Comparison of ENCODE assay signal across 13 cellular contexts in the genomic region with DNA sequence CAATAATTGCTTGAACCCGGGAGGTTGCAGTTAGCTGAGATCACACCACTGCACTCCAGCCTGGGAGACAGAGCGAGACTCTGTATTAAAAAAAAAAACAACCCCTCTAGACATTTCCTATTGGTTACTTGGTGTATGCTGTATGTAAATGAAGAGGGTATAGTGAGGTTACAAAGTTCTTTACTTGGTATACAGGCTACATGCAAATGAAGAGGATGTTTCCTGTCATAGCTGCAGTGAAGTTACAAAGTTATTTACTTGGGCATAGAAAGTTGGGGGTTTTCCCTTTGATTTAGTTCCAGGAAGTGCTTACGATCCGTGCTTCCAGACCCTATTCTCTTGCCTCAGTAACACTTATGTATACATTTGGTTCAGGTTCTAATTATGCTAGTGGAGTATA. TPM values are rescaled to one million over a fixed set of nuclear protein-coding genes. Genes with fewer than 3 reads are reported as not detected.
DNase-seq lines count a peak whose midpoint lies in the region; ATAC-seq, FAIRE-seq and TF ChIP-seq lines count a peak whose summit lies in the region.
"Had no signal": no experiment of that assay in that cellular context is flagged by ENCODE, and none has a peak within 500 bp of the region (broad histone marks: within the 10 kb centered on the region; RNA-seq: fewer than 3 reads in every experiment).

No MANE protein-coding gene starts in this region.

- SMC1A ChIA-PET in GM12878 (lab: Charles Lee; ENCODE audit: uncharacterized antibody, unreplicated experiment), result interaction anchor here (1.1 to 1.7 kb wide), 4 partner anchors 20 to 42 kb away, joined by 3 to 7 read pairs (median 3); partner anchors contain the start of gene CLNK

- peaks cover 5% of the 10 kb centered on the region; the same call in 2 of the 3 replicates for H3K9me3 ChIP-seq in GM12878 (replicated peaks; ENCODE audit: control insufficient read depth, insufficient read depth, low read length)
- no peaks in the 10 kb centered on the region for H3K9me3 ChIP-seq in spleen

- BruUV-seq in GM12878 (replicated peaks; lab: Mats Ljungman, UMichigan), result no TSS peak

- H3K79me2 ChIP-seq in GM12878 (ENCODE audit: control insufficient read depth, insufficient read depth, low read length), result no peaks in the 10 kb centered on the region

- no peak for TF ChIP-seq RAD21 in GM12878 (IDR thresholded peaks at IDR 0.05; ENCODE audit: insufficient read depth, low read depth, low read length)

- H3K4me3 ChIP-seq in GM12878, result no peak overlapping the region
- H3K4me3 ChIP-seq in spleen, result no peak overlapping the region
- H3K4me3 ChIP-seq in lower leg skin (ENCODE audit: low read depth, poor library complexity, severe bottlenecking), result no peak overlapping the region

- peak overlapping the region; percentile 50; the same call in 1 of the 2 replicates for H3K4me2 ChIP-seq in GM12878 (ENCODE audit: control insufficient read depth, insufficient read depth)

- DNase-seq in GM12878 (ENCODE audit: low read depth, low spot score), result no peak
- no peak for DNase-seq in spleen
- DNase-seq in central memory CD4-positive, alpha-beta T cell, result no peak
- DNase-seq in NK-92 (lab: John Stamatoyannopoulos, UW; ENCODE audit: unreplicated experiment), result no peak
- no peak for DNase-seq in lower leg skin (ENCODE audit: low spot score in 2 of 2)
- DNase-seq: NCI-H524 treated with DMSO at 0.1 percent for 48 hours, occipital lobe had no signal

- 20% methylated on average over 4 of the region's 4 CpGs for WGBS in GM12878 (ENCODE audit: insufficient coverage, insufficient replicate concordance, low lambda C conversion rate, missing lambda C conversion rate)
- 24 to 45% (median 34%) methylated on average over 4 of the region's 4 CpGs for WGBS in spleen, 5 donors
- WGBS in lower leg skin, 2 donors, result 43 to 44% methylated on average over 4 of the region's 4 CpGs

- H3K36me3 ChIP-seq in GM12878 (ENCODE audit: control insufficient read depth in 2 of 2, insufficient read depth in 2 of 2, low read length in 1 of 2) (no peaks in the 10 kb centered on the region), spleen (no peaks in the 10 kb centered on the region)

- TF ChIP-seq EP300 in GM12878 (IDR thresholded peaks at IDR 0.05; ENCODE audit: borderline replicate concordance in 1 of 2, control insufficient read depth in 1 of 2, low read depth in 2 of 2, low read length in 2 of 2), result no peak

- intact Hi-C loops in GM12878 (cut with micrococcal nuclease; ENCODE audit: unreplicated experiment) (no loop called here), spleen (cut with DNase I; ENCODE audit: low total_unique reads) (no loop called here), lower leg skin (cut with DNase I; ENCODE audit: low total_unique reads) (no loop called here)

- TF ChIP-seq POLR2A in GM12878 (IDR thresholded peaks at IDR 0.05; ENCODE audit: low read depth, low read length), result no peak
- no peak for TF ChIP-seq POLR2A in spleen (IDR thresholded peaks at IDR 0.05)
- TF ChIP-seq POLR2A in lower leg skin (IDR thresholded peaks at IDR 0.05), result no peak

- peak overlapping the region; percentile 39; the same call in 1 of the 2 replicates for H3K27ac ChIP-seq in GM12878 (ENCODE audit: control insufficient read depth, insufficient read depth)
- H3K27ac ChIP-seq in spleen, result peak overlapping the region in 2 of 8 donors; percentile 14 to 30

- TF ChIP-seq CTCF in GM12878 (IDR thresholded peaks at IDR 0.05 in 2 of 3, conservative IDR thresholded peaks at IDR 0.05 in 1 of 3; ENCODE audit: control insufficient read depth in 2 of 3, extremely low read depth in 1 of 3, insufficient read depth in 1 of 3, low read depth in 3 of 3, low read length in 3 of 3) (no peak), spleen (IDR thresholded peaks at IDR 0.05 in 8 of 11, conservative IDR thresholded peaks at IDR 0.05 in 3 of 11) (no peak), lower leg skin (IDR thresholded peaks at IDR 0.05) (no peak)

- 0 out of 2 replicates have a peak overlapping the region, but pooled peaks have one; percentile 23 for H2AFZ ChIP-seq in GM12878 (ENCODE audit: control insufficient read depth, low read depth, low read length)

- no peak overlapping the region for H3K9ac ChIP-seq in GM12878 (ENCODE audit: control insufficient read depth, insufficient read depth, low read length)

- FAIRE-seq in GM12878 (lab: Jason Lieb, UNC), result peak; percentile 85

- ATAC-seq in GM18858 (IDR thresholded peaks at IDR 0.05; ENCODE audit: unreplicated experiment) (peak; percentile 94), GM21526 (IDR thresholded peaks at IDR 0.05; ENCODE audit: low FRiP score, unreplicated experiment) (peak; percentile 93), HG03139 (IDR thresholded peaks at IDR 0.05; ENCODE audit: unreplicated experiment) (peak; percentile 92), GM12878 (peak; percentile 88)

- RAD21 ChIA-PET in GM12878 (lab: Charles Lee; ENCODE audit: unreplicated experiment), result interaction anchor here (1.2 kb wide), 1 partner anchor 41 kb away, joined by 3 read pairs; no protein-coding TSS in a partner anchor

- CTCF ChIA-PET in GM12878 (lab: Yijun Ruan, JAX), result interaction anchor here (0.6 kb wide), 1 partner anchor 1142 kb away, joined by 3 read pairs; no protein-coding TSS in a partner anchor

- H3K4me1 ChIP-seq in GM12878 (ENCODE audit: control insufficient read depth, insufficient read depth, low read length) (peaks cover 24% of the 10 kb centered on the region), spleen (peaks cover 0 to 15% (median 1%) of the 10 kb centered on the region in 6 donors)

- POLR2A ChIA-PET in GM12878 (lab: Charles Lee), result interaction anchor here (0.6 to 0.9 kb wide), 4 partner anchors 11 to 96 kb away, joined by 3 to 7 read pairs (median 4); no protein-coding TSS in a partner anchor

- H4K20me1 ChIP-seq in GM12878 (ENCODE audit: control insufficient read depth, insufficient read depth), result no peaks in the 10 kb centered on the region

- H3K27me3 ChIP-seq in GM12878 (replicated peaks in 1 of 2; ENCODE audit: control insufficient read depth in 2 of 2, insufficient read depth in 2 of 2, low read length in 1 of 2) (no peaks in the 10 kb centered on the region), spleen (replicated peaks in 1 of 7) (no peaks in the 10 kb centered on the region)

- in situ Hi-C loops in GM12878 (cut with MboI), result no loop called here

TF ChIP-seq in GM12878, 131 proteins besides CTCF, POLR2A, EP300 and RAD21:
- peak; percentile 28; the same call in 1 of the 2 replicates for TF ChIP-seq RUNX3 (IDR thresholded peaks at IDR 0.05; ENCODE audit: low read length)
- TF ChIP-seq POU2F2 (IDR thresholded peaks at IDR 0.05; ENCODE audit: borderline replicate concordance, low read depth, low read length), result peak; percentile 85; the same call in 2 of the 3 replicates
- peak; percentile 47; the same call in 1 of the 2 replicates for TF ChIP-seq ZNF384 (IDR thresholded peaks at IDR 0.05; ENCODE audit: borderline replicate concordance, low read depth, low read length)
- TF ChIP-seq MYC (IDR thresholded peaks at IDR 0.05; ENCODE audit: insufficient read depth, insufficient read length, insufficient replicate concordance, low read length, severe bottlenecking), result no peak
- TF ChIP-seq NFIC (IDR thresholded peaks at IDR 0.05; ENCODE audit: low read depth, low read length), result 0 out of 2 replicates have a peak, but pooled peaks have one; percentile 16
- no peak for TF ChIP-seq YY1 (IDR thresholded peaks at IDR 0.05; ENCODE audit: low read depth, low read length)
- no peak for TF ChIP-seq ZZZ3 (IDR thresholded peaks at IDR 0.05; ENCODE audit: control insufficient read depth, insufficient read length, low read depth)

RNA-seq across cellular contexts. Expression of gene CLNK, which starts 38.4 kb away (rescaled TPM):
- 19.6 and 20.8 TPM in 2 replicates for total RNA-seq in GM12878 (2013; cell fraction: nucleolus; rRNA removed)
- total RNA-seq in GM12878 (2014; rRNA removed) (2.1 and 2.2 TPM in 2 replicates), GM12878 (2014; rRNA removed; fragmentation: Illumina TruSeq; extraction: Trizol) (2.3 and 2.8 TPM in 2 replicates), GM12878 (2021) (2.5 and 2.8 TPM in 2 replicates), spleen (1 to 10 TPM; 1.1 to 2.8 (median 1.8) TPM), lower leg skin (1 to 10 TPM in 1 of 4 donors, under 1 TPM in 2, not detected in 1; 0.17 to 1.3 (median 0.45) TPM)
- 0.91 TPM for polyA plus RNA-seq in GM12878 (2011; ENCODE audit: low read depth)
- polyA plus RNA-seq in GM12878 (2011; rRNA removed) (14.3 and 19.3 TPM in 2 replicates), GM12878 (2014; fragmentation: Illumina TruSeq; extraction: Trizol) (2.9 and 3.1 TPM in 2 replicates), GM12878 (2014; fragmentation: Nextera tagmentation; extraction: Ambion mirVana) (1 to 10 TPM; 2.1 to 2.6 TPM), GM12878 (2014; rRNA removed) (2.8 and 3.2 TPM in 2 replicates), GM12878 (2016; fragmentation: Nextera tagmentation; extraction: Ambion mirVana) (1 to 10 TPM; 2.1 to 3.0 TPM), spleen (under 1 TPM; 0.39 to 0.57 (median 0.42) TPM)
- polyA plus RNA-seq in GM12878 (2011; cell fraction: cytosol; rRNA removed), result 5.8 and 6.3 TPM in 2 replicates
- 16.8 and 20.7 TPM in 2 replicates for polyA plus RNA-seq in GM12878 (2011; cell fraction: nucleus; rRNA removed)
- polyA plus RNA-seq in GM12878 (2012), result 1.4 and 1.9 TPM in 2 replicates
- 13.6 and 16.8 TPM in 2 replicates for polyA minus RNA-seq in GM12878 (2011; rRNA and poly(A)+ RNA removed)
- polyA minus RNA-seq in GM12878 (2011; cell fraction: cytosol; rRNA and poly(A)+ RNA removed), result 1.6 and 4.1 TPM in 2 replicates
- 14.6 and 15.8 TPM in 2 replicates for polyA minus RNA-seq in GM12878 (2011; cell fraction: nucleus; rRNA and poly(A)+ RNA removed)
- total RNA-seq: Daoy; dermis microvascular lymphatic vessel endothelial cell; occipital lobe; T-helper 1 cell treated with Interleukin-12 subunit alpha and Interleukin-12 subunit beta and Interleukin-4 antibody, amounts not matched to agents 30 ng/mL and 1 ng/mL, for 36 hours had no signal
